Comparison of ENCODE assay signal across 6 cellular contexts in genomic region chr7:20520530-20520929, GRCh38.
"Had no signal": no experiment of that assay in that cellular context is flagged by ENCODE, and none has a peak within 500 bp of the region (broad histone marks: within the 10 kb centered on the region; RNA-seq: fewer than 3 reads in every experiment).

No MANE protein-coding gene starts in this region.

- DNase-seq: H9, HCEC 1CT, KG1 had no signal

- FAIRE-seq: H1 had no signal

- ATAC-seq: GM23338 had no signal

- H3K4me2 ChIP-seq: GM23338 had no signal

- H2AFZ ChIP-seq: GM23338 had no signal

- H3K4me3 ChIP-seq: GM23338 had no signal

- H3K27ac ChIP-seq: HL-60 had no signal
